In the genomic region with DNA sequence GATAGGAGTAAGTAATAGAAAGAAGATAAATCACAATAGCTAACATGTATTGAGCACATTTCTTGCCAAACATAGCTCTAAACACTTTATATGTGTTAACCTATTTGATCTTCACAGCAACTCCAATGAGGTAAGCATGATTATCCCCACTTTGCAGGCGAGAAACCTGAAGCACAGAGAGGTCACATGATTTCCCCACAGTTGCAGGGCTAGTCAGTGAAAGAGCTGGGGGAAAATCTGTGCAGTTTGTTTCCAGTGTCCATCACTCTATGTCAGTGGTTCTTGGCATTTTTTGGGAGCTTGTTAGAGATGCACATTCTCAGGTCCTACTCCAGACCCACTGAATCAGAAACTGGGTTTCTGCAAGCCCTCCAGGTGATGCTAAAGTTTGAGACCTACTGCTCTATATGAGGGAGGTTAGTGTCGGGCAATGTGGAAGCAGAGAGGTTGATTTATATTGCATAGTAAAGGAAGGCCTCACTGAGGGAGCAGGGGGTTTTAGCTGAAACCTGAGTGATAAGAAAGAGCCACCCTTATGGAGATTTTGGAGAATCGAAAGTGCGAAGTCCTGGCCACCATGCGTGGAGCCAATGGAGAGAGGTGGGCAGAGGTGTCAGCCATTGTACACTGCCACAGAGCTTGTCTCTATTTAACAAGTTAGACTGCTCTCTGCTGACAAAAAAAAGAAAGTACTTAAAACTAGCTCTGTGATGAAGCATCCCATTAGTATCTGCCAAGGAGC, we compare ENCODE assay signal across 8 cellular contexts. TPM values are rescaled to one million over a fixed set of nuclear protein-coding genes. Genes with fewer than 3 reads are reported as not detected.
DNase-seq lines count a peak whose midpoint lies in the region; ATAC-seq and TF ChIP-seq lines count a peak whose summit lies in the region.

No MANE protein-coding gene starts in this region.

- no peak overlapping the region for H2BK15ac ChIP-seq in mesenchymal stem cell (ENCODE audit: low read depth, poor library complexity, severe bottlenecking)

- H3K23ac ChIP-seq in mesenchymal stem cell (ENCODE audit: low read length in 2 of 2): no peak overlapping the region

- 89% methylated on average over 5 of the region's 5 CpGs for WGBS in mesenchymal stem cell

- no peaks in the 10 kb centered on the region for H3K4me1 Mint-ChIP-seq in CD14-positive monocyte

- peak; percentile 64 for DNase-seq in DMS114 treated with DMSO at 0.1 percent for 48 hours (lab: John Stamatoyannopoulos, UW; ENCODE audit: unreplicated experiment)
- DNase-seq in activated T-cell treated with anti-CD3 and anti-CD28 coated beads, Interleukin-2, amount 50 U/mL, for 1 hour: peak; percentile 29
- peak; percentile 36 for DNase-seq in mesenchymal stem cell
- DNase-seq in stimulated activated naive CD4-positive, alpha-beta T cell treated with Interleukin-2 at 50 U/mL for 16 hours (lab: John Stamatoyannopoulos, UW): no peak
- no peak for DNase-seq in CD14-positive monocyte (ENCODE audit: low spot score)
- no peak for DNase-seq in NCI-H1694 (lab: John Stamatoyannopoulos, UW)

- H3K27me3 Mint-ChIP-seq in CD14-positive monocyte (ENCODE audit: low read depth in 3 of 3): peaks cover 0 to 5% (median 0%) of the 10 kb centered on the region in 3 donors

- H3K9me3 ChIP-seq in mesenchymal stem cell (ENCODE audit: control insufficient read depth, low read length): no peaks in the 10 kb centered on the region

- H3K27ac ChIP-seq in mesenchymal stem cell (ENCODE audit: low read length, poor library complexity, severe bottlenecking): no peak overlapping the region

- no peak overlapping the region for H3K4me2 ChIP-seq in mesenchymal stem cell (ENCODE audit: low read length, poor library complexity, severe bottlenecking)

- no peak overlapping the region for H3K9ac ChIP-seq in mesenchymal stem cell (ENCODE audit: low read length)

- intact Hi-C loops in CD14-positive monocyte (cut with micrococcal nuclease): no loop called here

- no peak overlapping the region for H3K14ac ChIP-seq in mesenchymal stem cell (ENCODE audit: low read length in 2 of 2)

- no peak overlapping the region for H2AFZ ChIP-seq in mesenchymal stem cell (ENCODE audit: low read depth, low read length)

- H4K8ac ChIP-seq in mesenchymal stem cell (ENCODE audit: low read length): no peak overlapping the region

- peaks cover 0 to 14% of the 10 kb centered on the region in 2 experiments for H3K27me3 ChIP-seq in mesenchymal stem cell (ENCODE audit: control insufficient read depth in 1 of 2, insufficient read depth in 1 of 2, low read length in 2 of 2)

- no peaks in the 10 kb centered on the region for H3K36me3 Mint-ChIP-seq in CD14-positive monocyte

- H2BK120ac ChIP-seq in mesenchymal stem cell (ENCODE audit: low read depth, low read length): no peak overlapping the region

- TF ChIP-seq CTCF in CD14-positive monocyte (IDR thresholded peaks at IDR 0.05): no peak

- H3K4me3 ChIP-seq in mesenchymal stem cell (ENCODE audit: insufficient read depth in 1 of 2, low read depth in 1 of 2, low read length in 2 of 2): no peak overlapping the region

- no peaks in the 10 kb centered on the region for H3K4me1 ChIP-seq in mesenchymal stem cell (ENCODE audit: control insufficient read depth, insufficient read depth, low read depth, low read length)

- H3K4me3 Mint-ChIP-seq in CD14-positive monocyte: peak overlapping the region in 1 of 2 donors; percentile 47

- H3K36me3 ChIP-seq in mesenchymal stem cell (ENCODE audit: control insufficient read depth in 1 of 2, insufficient read depth in 2 of 2, low read depth in 1 of 2, low read length in 2 of 2): no peaks in the 10 kb centered on the region

- H2BK5ac ChIP-seq in mesenchymal stem cell (ENCODE audit: low read depth, low read length, poor library complexity, severe bottlenecking): no peak overlapping the region

- H2BK12ac ChIP-seq in mesenchymal stem cell (ENCODE audit: low read length in 2 of 2): no peak overlapping the region

- no peak overlapping the region for H4K91ac ChIP-seq in mesenchymal stem cell (ENCODE audit: low read length)

- peaks cover 0 to 2% (median 0%) of the 10 kb centered on the region in 7 donors for H3K9me3 Mint-ChIP-seq in CD14-positive monocyte

- H3K79me1 ChIP-seq in mesenchymal stem cell (replicated peaks; ENCODE audit: low read length, poor library complexity, severe bottlenecking): no peaks in the 10 kb centered on the region

- peak; percentile 91 for ATAC-seq in GM19351 (IDR thresholded peaks at IDR 0.05; ENCODE audit: unreplicated experiment)
- ATAC-seq in HG03196 (IDR thresholded peaks at IDR 0.05; ENCODE audit: unreplicated experiment): peak; percentile 63

- no peak overlapping the region for H2AK5ac ChIP-seq in mesenchymal stem cell (ENCODE audit: low read length, severe bottlenecking)

- no peak overlapping the region for H3K27ac Mint-ChIP-seq in CD14-positive monocyte

- no peak overlapping the region for H3K4ac ChIP-seq in mesenchymal stem cell (ENCODE audit: low read depth in 1 of 2, low read length in 2 of 2)

- H3K18ac ChIP-seq in mesenchymal stem cell (ENCODE audit: low read depth in 1 of 2, low read length in 2 of 2): no peak overlapping the region

RNA-seq across cellular contexts. Expression of a gene that starts 20.9 kb away (rescaled TPM):
- 0.30 TPM for polyA plus RNA-seq in mesenchymal stem cell (2013, experiment 1 of 2)
- polyA plus RNA-seq in mesenchymal stem cell (2013, experiment 2 of 2): 0.27 TPM
- polyA plus RNA-seq in CD14-positive monocyte: not detected

RNA-seq across cellular contexts. Expression of a gene that starts 30.5 kb away (rescaled TPM):
- polyA plus RNA-seq in mesenchymal stem cell (2013, experiment 1 of 2): 0.40 TPM
- polyA plus RNA-seq in mesenchymal stem cell (2013, experiment 2 of 2): 0.38 TPM
- 1 to 10 TPM in 1 of 2 donors, under 1 TPM in 1; 0.51 to 1.1 TPM for polyA plus RNA-seq in CD14-positive monocyte

Comparison
In these comparisons a context has a peak if more than half of its experiments do, and no peak if none do; other contexts are left out.
1. DNase-seq: peak in DMS114 treated with DMSO at 0.1 percent for 48 hours (single experiment), activated T-cell treated with anti-CD3 and anti-CD28 coated beads, Interleukin-2, amount 50 U/mL, for 1 hour (single experiment) and mesenchymal stem cell (single experiment); none in stimulated activated naive CD4-positive, alpha-beta T cell treated with Interleukin-2 at 50 U/mL for 16 hours (single experiment), CD14-positive monocyte (single experiment) and NCI-H1694 (single experiment).